Comparison of ENCODE assay signal across 8 cellular contexts in genomic region chr15:50315814-50316630, GRCh38. TPM values are rescaled to one million over a fixed set of nuclear protein-coding genes. Genes with fewer than 3 reads are reported as not detected.
A peak's percentile ranks its signal among the peaks of the same experiment; 100 is the strongest.
DNase-seq lines count a peak whose midpoint lies in the region; ATAC-seq and TF ChIP-seq lines count a peak whose summit lies in the region.

No MANE protein-coding gene starts in this region.

- ATAC-seq in SK-N-SH treated with all-trans-retinoic acid at 6 μM for 48 hours (peak; percentile 73), GM21529 (IDR thresholded peaks at IDR 0.05; ENCODE audit: unreplicated experiment) (no peak)

- DNase-seq in NCI-H1436 (lab: John Stamatoyannopoulos, UW): peak; percentile 16
- no peak for DNase-seq in NCI-H1436 treated with DMSO at 0.1 percent for 48 hours (lab: John Stamatoyannopoulos, UW)
- DNase-seq in Karpas-422: peak; percentile 82
- peak; percentile 83 for DNase-seq in fibroblast of peridontal ligament (ENCODE audit: extremely low read depth)
- DNase-seq in retina: peak; percentile 14
- no peak for DNase-seq in COLO668 (lab: John Stamatoyannopoulos, UW; ENCODE audit: unreplicated experiment)

- H3K4me2 ChIP-seq in Karpas-422 (ENCODE audit: low read depth, low read length, poor library complexity, severe bottlenecking): peak overlapping the region; percentile 8

- no peak overlapping the region for H3K4me3 ChIP-seq in Karpas-422 (ENCODE audit: low read length)

- no peak overlapping the region for H3K27ac ChIP-seq in Karpas-422 (ENCODE audit: low read length)

- H3K27me3 ChIP-seq in Karpas-422 (ENCODE audit: low read length): no peaks in the 10 kb centered on the region

- no peaks in the 10 kb centered on the region for H4K20me1 ChIP-seq in Karpas-422 (ENCODE audit: insufficient read depth, low read depth, low read length)

- H3K36me3 ChIP-seq in Karpas-422 (ENCODE audit: insufficient read depth, low read length): no peaks in the 10 kb centered on the region

- H3K4me1 ChIP-seq in Karpas-422 (ENCODE audit: low read length): peaks cover 8% of the 10 kb centered on the region; the same call in 1 of the 2 replicates

- no peaks in the 10 kb centered on the region for H3K9me2 ChIP-seq in Karpas-422 (replicated peaks; ENCODE audit: insufficient read depth, low read length)

- no peak overlapping the region for H3K9ac ChIP-seq in Karpas-422 (ENCODE audit: low read length)

- H2AFZ ChIP-seq in Karpas-422 (ENCODE audit: low read length): no peak overlapping the region

- H3K9me3 ChIP-seq in Karpas-422 (ENCODE audit: low read length): no peaks in the 10 kb centered on the region

- H3K79me2 ChIP-seq in Karpas-422 (ENCODE audit: low read length): peaks cover 77% of the 10 kb centered on the region

TF ChIP-seq in SK-N-SH treated with all-trans-retinoic acid at 6 μM for 48 hours, 23 proteins besides CTCF, POLR2A, EP300 and RAD21:
- TF ChIP-seq TSHZ2 (CRISPR knock-in tag; IDR thresholded peaks at IDR 0.05) (no peak), ZC3H10 (CRISPR knock-in tag; IDR thresholded peaks at IDR 0.05) (no peak), ESRRG (CRISPR knock-in tag; IDR thresholded peaks at IDR 0.05) (no peak), CSRNP3 (CRISPR knock-in tag; IDR thresholded peaks at IDR 0.05) (no peak)
- TF ChIP-seq, protein P1, sequence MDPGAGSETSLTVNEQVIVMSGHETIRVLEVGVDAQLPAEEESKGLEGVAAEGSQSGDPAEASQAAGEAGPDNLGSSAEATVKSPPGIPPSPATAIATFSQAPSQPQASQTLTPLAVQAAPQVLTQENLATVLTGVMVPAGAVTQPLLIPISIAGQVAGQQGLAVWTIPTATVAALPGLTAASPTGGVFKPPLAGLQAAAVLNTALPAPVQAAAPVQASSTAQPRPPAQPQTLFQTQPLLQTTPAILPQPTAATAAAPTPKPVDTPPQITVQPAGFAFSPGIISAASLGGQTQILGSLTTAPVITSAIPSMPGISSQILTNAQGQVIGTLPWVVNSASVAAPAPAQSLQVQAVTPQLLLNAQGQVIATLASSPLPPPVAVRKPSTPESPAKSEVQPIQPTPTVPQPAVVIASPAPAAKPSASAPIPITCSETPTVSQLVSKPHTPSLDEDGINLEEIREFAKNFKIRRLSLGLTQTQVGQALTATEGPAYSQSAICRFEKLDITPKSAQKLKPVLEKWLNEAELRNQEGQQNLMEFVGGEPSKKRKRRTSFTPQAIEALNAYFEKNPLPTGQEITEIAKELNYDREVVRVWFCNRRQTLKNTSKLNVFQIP (CRISPR knock-in tag; IDR thresholded peaks at IDR 0.05; ENCODE audit: borderline replicate concordance, low read depth): no peak
TF ChIP-seq in SK-N-SH treated with all-trans-retinoic acid at 6 μM for 48 hours: peak in this region for 0.

RNA-seq across cellular contexts. Expression of gene GABPB1, which starts 39.0 kb away (rescaled TPM):
- 30.4 and 38.2 TPM in 2 replicates for total RNA-seq in Karpas-422 (2014; rRNA removed; shearing (Covaris generic); ENCODE audit: low replicate concordance)

RNA-seq across cellular contexts. Expression of gene HDC, which starts 50.5 kb away (rescaled TPM):
- not detected in 2 replicates for total RNA-seq in Karpas-422 (2014; rRNA removed; shearing (Covaris generic); ENCODE audit: low replicate concordance)

Comparison
In these comparisons a context has a peak if more than half of its experiments do, and no peak if none do; other contexts are left out.
1. DNase-seq: peak in NCI-H1436 (single experiment), Karpas-422 (single experiment), fibroblast of peridontal ligament (single experiment) and retina (single experiment); none in NCI-H1436 treated with DMSO at 0.1 percent for 48 hours (single experiment) and COLO668 (single experiment).